Comparison of ENCODE assay signal across 19 cellular contexts in genomic region chr9:20494035-20494434, GRCh38.
DNase-seq lines count a peak whose midpoint lies in the region; ATAC-seq and TF ChIP-seq lines count a peak whose summit lies in the region.
"Had no signal": no experiment of that assay in that cellular context is flagged by ENCODE, and none has a peak within 500 bp of the region (broad histone marks: within the 10 kb centered on the region; RNA-seq: fewer than 3 reads in every experiment).

No MANE protein-coding gene starts in this region.

- no peak for ATAC-seq in GM18867 (IDR thresholded peaks at IDR 0.05; ENCODE audit: unreplicated experiment)
- ATAC-seq: CD8-positive, alpha-beta T cell had no signal

- no peak overlapping the region for H3K18ac ChIP-seq in mesendoderm (ENCODE audit: low read length)

- no CpG with 5 or more reads among the region's 1 CpG for WGBS in mesendoderm (ENCODE audit: extremely low coverage, insufficient coverage, low lambda C conversion rate)

- H3K4ac ChIP-seq in mesendoderm (ENCODE audit: low read depth, low read length), result no peak overlapping the region

- H2AK5ac ChIP-seq in mesendoderm (ENCODE audit: low read length), result no peak overlapping the region

- POLR2A ChIA-PET in HEK293 (lab: Yijun Ruan, JAX), result no interaction called here

- H3K27ac ChIP-seq in HEK293 (ENCODE audit: extremely low read depth, low read depth, low read length), result no peak overlapping the region
- H3K27ac ChIP-seq in mesendoderm (ENCODE audit: low read depth, low read length), result no peak overlapping the region
- H3K27ac ChIP-seq: 22Rv1, BLaER1, C4-2B had no signal

- no peaks in the 10 kb centered on the region for H3K9me3 Mint-ChIP-seq in activated naive CD4-positive, alpha-beta T cell treated with anti-CD3 and anti-CD28 coated beads, Interleukin-2, amount 50 U/mL, for 24 hours
- H3K9me3 Mint-ChIP-seq in activated naive CD4-positive, alpha-beta T cell treated with anti-CD3 and anti-CD28 coated beads, Interleukin-2, amount 10 ng/mL, durations not matched to agents 7 days and 5 days, result no peaks in the 10 kb centered on the region
- H3K9me3 Mint-ChIP-seq: CD4-positive, CD25-positive, alpha-beta regulatory T cell; CD8-positive, alpha-beta T cell had no signal

- DNase-seq in activated naive CD4-positive, alpha-beta T cell treated with anti-CD3 and anti-CD28 coated beads, Interleukin-2, amount 10 ng/mL, durations not matched to agents 7 days and 5 days, result no peak
- DNase-seq in mesendoderm (peak; percentile 57), posterior vena cava (ENCODE audit: low spot score) (no peak), activated gamma-delta T cell treated with Interleukin-2 at 50 U/mL for 16 hours (no peak)
- DNase-seq: Caco-2; CD4-positive, CD25-positive, alpha-beta regulatory T cell; CD8-positive, alpha-beta T cell; DMS153; DND-41; GOT3; H7; HCEC 1CT had no signal

- no peaks in the 10 kb centered on the region for H3K27me3 ChIP-seq in mesendoderm (ENCODE audit: insufficient read depth, low read length, poor library complexity)
- H3K27me3 ChIP-seq: BLaER1 had no signal

- H2BK15ac ChIP-seq in mesendoderm (replicated peaks; ENCODE audit: low read depth), result no peak overlapping the region

- H3K27me3 Mint-ChIP-seq in activated naive CD4-positive, alpha-beta T cell treated with anti-CD3 and anti-CD28 coated beads, Interleukin-2, amount 50 U/mL, for 24 hours, result no peaks in the 10 kb centered on the region
- no peaks in the 10 kb centered on the region for H3K27me3 Mint-ChIP-seq in activated naive CD4-positive, alpha-beta T cell treated with anti-CD3 and anti-CD28 coated beads, Interleukin-2, amount 10 ng/mL, durations not matched to agents 7 days and 5 days
- H3K27me3 Mint-ChIP-seq: CD4-positive, CD25-positive, alpha-beta regulatory T cell had no signal

- no peak overlapping the region for H4K5ac ChIP-seq in mesendoderm (ENCODE audit: low read length)

- H3K4me1 Mint-ChIP-seq in activated naive CD4-positive, alpha-beta T cell treated with anti-CD3 and anti-CD28 coated beads, Interleukin-2, amount 50 U/mL, for 24 hours, result peaks cover 81% of the 10 kb centered on the region
- peaks cover 47% of the 10 kb centered on the region for H3K4me1 Mint-ChIP-seq in activated naive CD4-positive, alpha-beta T cell treated with anti-CD3 and anti-CD28 coated beads, Interleukin-2, amount 10 ng/mL, durations not matched to agents 7 days and 5 days

- no peaks in the 10 kb centered on the region for H3K36me3 ChIP-seq in HEK293 (ENCODE audit: control insufficient read depth in 2 of 2, insufficient read depth in 1 of 2, low read length in 2 of 2)
- no peaks in the 10 kb centered on the region for H3K36me3 ChIP-seq in mesendoderm (ENCODE audit: control insufficient read depth, insufficient read depth, low read length)
- H3K36me3 ChIP-seq: BLaER1 had no signal

- H3K4me2 ChIP-seq in mesendoderm (ENCODE audit: low read length), result no peak overlapping the region
- H3K4me2 ChIP-seq: BLaER1 had no signal

- no peaks in the 10 kb centered on the region for H3K79me1 ChIP-seq in mesendoderm (ENCODE audit: low read length)

- H3K4me1 ChIP-seq in HEK293 (ENCODE audit: control insufficient read depth, insufficient read depth, low read length) (peaks cover 29% of the 10 kb centered on the region), mesendoderm (ENCODE audit: control insufficient read depth, low read depth, low read length) (no peaks in the 10 kb centered on the region)
- H3K4me1 ChIP-seq: BLaER1, Caco-2 had no signal

- H3K4me3 ChIP-seq in HEK293 (ENCODE audit: low read depth, low read length) (no peak overlapping the region), mesendoderm (ENCODE audit: low read length) (no peak overlapping the region)
- H3K4me3 ChIP-seq: BLaER1 had no signal

- CTCF ChIA-PET in activated naive CD4-positive, alpha-beta T cell treated with anti-CD3 and anti-CD28 coated beads, Interleukin-2, amount 10 ng/mL, durations not matched to agents 7 days and 5 days (lab: Charles Lee), result no interaction called here
- CTCF ChIA-PET in HEK293 (lab: Yijun Ruan, JAX), result no interaction called here

- intact Hi-C loops in posterior vena cava (cut with DNase I), result no loop called here

- H3K9me3 ChIP-seq in HEK293 (ENCODE audit: control insufficient read depth, insufficient read depth, low read depth, low read length), result no peaks in the 10 kb centered on the region
- H3K9me3 ChIP-seq: BLaER1, Caco-2 had no signal

- H3K56ac ChIP-seq in mesendoderm (ENCODE audit: low read length), result no peak overlapping the region

- H3K9ac ChIP-seq in mesendoderm (ENCODE audit: low read length), result no peak overlapping the region
- H3K9ac ChIP-seq: BLaER1 had no signal

- H3K27ac Mint-ChIP-seq in activated naive CD4-positive, alpha-beta T cell treated with anti-CD3 and anti-CD28 coated beads, Interleukin-2, amount 50 U/mL, for 24 hours, result peak overlapping the region; percentile 8
- H3K27ac Mint-ChIP-seq in activated naive CD4-positive, alpha-beta T cell treated with anti-CD3 and anti-CD28 coated beads, Interleukin-2, amount 10 ng/mL, durations not matched to agents 7 days and 5 days, result no peak overlapping the region
- H3K27ac Mint-ChIP-seq: B cell; CD8-positive, alpha-beta T cell had no signal

- no peaks in the 10 kb centered on the region for H3K79me2 ChIP-seq in mesendoderm (ENCODE audit: control insufficient read depth, insufficient read depth, low read length)

- H3K36me3 Mint-ChIP-seq in activated naive CD4-positive, alpha-beta T cell treated with anti-CD3 and anti-CD28 coated beads, Interleukin-2, amount 50 U/mL, for 24 hours, result peaks cover 11% of the 10 kb centered on the region
- peaks cover 26% of the 10 kb centered on the region for H3K36me3 Mint-ChIP-seq in activated naive CD4-positive, alpha-beta T cell treated with anti-CD3 and anti-CD28 coated beads, Interleukin-2, amount 10 ng/mL, durations not matched to agents 7 days and 5 days

- H3K23ac ChIP-seq in mesendoderm (ENCODE audit: low read length), result no peak overlapping the region

- H4K8ac ChIP-seq in mesendoderm (ENCODE audit: low read depth, low read length), result no peak overlapping the region

- H2BK5ac ChIP-seq in mesendoderm (ENCODE audit: low read length), result no peak overlapping the region

- no peak for TF ChIP-seq CTCF in HEK293 (tag by site-specific recombination; IDR thresholded peaks at IDR 0.05)

- no peak overlapping the region for H2BK120ac ChIP-seq in mesendoderm (ENCODE audit: low read depth, low read length)

- no peak overlapping the region for H3K4me3 Mint-ChIP-seq in activated naive CD4-positive, alpha-beta T cell treated with anti-CD3 and anti-CD28 coated beads, Interleukin-2, amount 50 U/mL, for 24 hours
- H3K4me3 Mint-ChIP-seq in activated naive CD4-positive, alpha-beta T cell treated with anti-CD3 and anti-CD28 coated beads, Interleukin-2, amount 10 ng/mL, durations not matched to agents 7 days and 5 days, result no peak overlapping the region
- H3K4me3 Mint-ChIP-seq: B cell; CD8-positive, alpha-beta T cell had no signal

TF ChIP-seq in HEK293, 187 proteins besides CTCF, POLR2A, EP300 and RAD21:
- TF ChIP-seq PRDM4 (tag by site-specific recombination; IDR thresholded peaks at IDR 0.05), result no peak
- TF ChIP-seq ZNF624 (tag by site-specific recombination; IDR thresholded peaks at IDR 0.05), result no peak
- TF ChIP-seq SALL2 (tag by site-specific recombination; IDR thresholded peaks at IDR 0.05; ENCODE audit: borderline replicate concordance), result no peak
- TF ChIP-seq IKZF3 (tag by site-specific recombination; IDR thresholded peaks at IDR 0.05), result peak; percentile 65
- no peak for TF ChIP-seq ZNF362 (tag by site-specific recombination; IDR thresholded peaks at IDR 0.05)
- no peak for TF ChIP-seq ZNF747 (tag by site-specific recombination; IDR thresholded peaks at IDR 0.05)
- TF ChIP-seq YY1 (tag by site-specific recombination; IDR thresholded peaks at IDR 0.05), result no peak
TF ChIP-seq in HEK293: peak in this region for 1.
